ENCODE assay signal across 16 cellular contexts in genomic region chr13:86282450-86282849, GRCh38.
DNase-seq lines count a peak whose midpoint lies in the region; ATAC-seq and TF ChIP-seq lines count a peak whose summit lies in the region.
"Had no signal": no experiment of that assay in that cellular context is flagged by ENCODE, and none has a peak within 500 bp of the region (broad histone marks: within the 10 kb centered on the region; RNA-seq: fewer than 3 reads in every experiment).

No MANE protein-coding gene starts in this region.

- H3K23ac ChIP-seq in neuronal stem cell (ENCODE audit: low read depth, low read length, poor library complexity), result no peak overlapping the region

- no peak overlapping the region for H2BK15ac ChIP-seq in neuronal stem cell (ENCODE audit: low read length)

- H3K4me3 ChIP-seq in GM12865 (ENCODE audit: low read depth, low read length) (no peak overlapping the region), neuronal stem cell (ENCODE audit: low read length in 2 of 2) (no peak overlapping the region)
- H3K4me3 ChIP-seq: psoas muscle, SJCRH30 had no signal

- H3K4me2 ChIP-seq in neuronal stem cell (ENCODE audit: insufficient read depth, low read length, poor library complexity, severe bottlenecking), result no peak overlapping the region

- no peaks in the 10 kb centered on the region for H3K36me3 Mint-ChIP-seq in activated CD8-positive, alpha-beta T cell treated with anti-CD3 and anti-CD28 coated beads for 36 hours (ENCODE audit: low read depth)
- H3K36me3 Mint-ChIP-seq: naive thymus-derived CD8-positive, alpha-beta T cell had no signal

- no peak overlapping the region for H2BK12ac ChIP-seq in neuronal stem cell (ENCODE audit: low read length)

- H4K8ac ChIP-seq in neuronal stem cell (ENCODE audit: low read depth, low read length), result no peak overlapping the region

- CTCF ChIA-PET in activated CD8-positive, alpha-beta T cell treated with anti-CD3 and anti-CD28 coated beads for 36 hours (lab: Charles Lee), result no interaction called here

- peaks cover 0 to 5% of the 10 kb centered on the region in 2 donors for H3K4me1 ChIP-seq in neuronal stem cell (ENCODE audit: control insufficient read depth in 2 of 2, insufficient read depth in 1 of 2, low read depth in 1 of 2, low read length in 2 of 2)
- H3K4me1 ChIP-seq: psoas muscle, SJCRH30 had no signal

- intact Hi-C loops in activated CD8-positive, alpha-beta T cell treated with anti-CD3 and anti-CD28 coated beads for 36 hours (cut with micrococcal nuclease), result no loop called here

- no peak overlapping the region for H4K91ac ChIP-seq in neuronal stem cell (ENCODE audit: low read depth, low read length, poor library complexity)

- H3K4ac ChIP-seq in neuronal stem cell (ENCODE audit: low read length), result no peak overlapping the region

- peak; percentile 10 for DNase-seq in GM12865 (ENCODE audit: low read depth)
- DNase-seq in SW480 (ENCODE audit: low spot score), result peak; percentile 88
- DNase-seq in neuronal stem cell (ENCODE audit: low spot score), result peak; percentile 3
- no peak for DNase-seq in germinal center (ENCODE audit: low spot score)
- no peak for DNase-seq in SKM-1 (lab: John Stamatoyannopoulos, UW; ENCODE audit: unreplicated experiment)
- DNase-seq in activated CD8-positive, alpha-beta T cell treated with anti-CD3 and anti-CD28 coated beads for 36 hours, result no peak
- DNase-seq: activated naive CD8-positive, alpha-beta T cell treated with anti-CD3 and anti-CD28 coated beads, Interleukin-2, amount 50 U/mL, for 24 hours; activated T-cell treated with anti-CD3 and anti-CD28 coated beads, Interleukin-2, amount 50 U/mL, for 1 hour; naive thymus-derived CD8-positive, alpha-beta T cell; NCI-H1092; NCI-H2171; psoas muscle; T-helper 9 cell had no signal

- no peak overlapping the region for H3K9ac ChIP-seq in neuronal stem cell (ENCODE audit: low read depth, low read length, poor library complexity)

- H3K9me3 ChIP-seq in neuronal stem cell (replicated peaks in 1 of 2; ENCODE audit: control insufficient read depth in 2 of 2, insufficient read depth in 1 of 2, low read depth in 1 of 2, low read length in 2 of 2), result no peaks in the 10 kb centered on the region
- H3K9me3 ChIP-seq: psoas muscle, SJCRH30 had no signal

- no peaks in the 10 kb centered on the region for H3K27me3 Mint-ChIP-seq in activated CD8-positive, alpha-beta T cell treated with anti-CD3 and anti-CD28 coated beads for 36 hours
- H3K27me3 Mint-ChIP-seq: activated naive CD8-positive, alpha-beta T cell treated with anti-CD3 and anti-CD28 coated beads, Interleukin-2, amount 50 U/mL, for 24 hours; naive thymus-derived CD8-positive, alpha-beta T cell had no signal

- no peak overlapping the region for H3K4me3 Mint-ChIP-seq in activated CD8-positive, alpha-beta T cell treated with anti-CD3 and anti-CD28 coated beads for 36 hours
- H3K4me3 Mint-ChIP-seq: activated naive CD8-positive, alpha-beta T cell treated with anti-CD3 and anti-CD28 coated beads, Interleukin-2, amount 50 U/mL, for 24 hours; naive thymus-derived CD8-positive, alpha-beta T cell had no signal

- no peak for TF ChIP-seq CTCF in GM12865 (IDR thresholded peaks at IDR 0.05; ENCODE audit: insufficient read depth, low read depth, low read length, missing control alignments)
- TF ChIP-seq CTCF in activated CD8-positive, alpha-beta T cell treated with anti-CD3 and anti-CD28 coated beads for 36 hours (IDR thresholded peaks at IDR 0.05), result no peak

- H3K79me1 ChIP-seq in neuronal stem cell (ENCODE audit: low read depth, low read length), result no peaks in the 10 kb centered on the region

- no peak overlapping the region for H3K27ac ChIP-seq in neuronal stem cell (replicated peaks; ENCODE audit: low read length)
- H3K27ac ChIP-seq: psoas muscle, SJCRH30 had no signal

- no peaks in the 10 kb centered on the region for H3K27me3 ChIP-seq in neuronal stem cell (ENCODE audit: control insufficient read depth in 3 of 3, insufficient read depth in 3 of 3, low read depth in 1 of 3, low read length in 3 of 3)
- H3K27me3 ChIP-seq: SJCRH30 had no signal

- ATAC-seq in HG03378 (IDR thresholded peaks at IDR 0.05; ENCODE audit: unreplicated experiment), result peak; percentile 59
- ATAC-seq in GM19351 (IDR thresholded peaks at IDR 0.05; ENCODE audit: unreplicated experiment), result no peak
- no peak for ATAC-seq in activated CD8-positive, alpha-beta T cell treated with anti-CD3 and anti-CD28 coated beads for 36 hours
- ATAC-seq: activated naive CD8-positive, alpha-beta T cell treated with anti-CD3 and anti-CD28 coated beads, Interleukin-2, amount 50 U/mL, for 24 hours; naive thymus-derived CD8-positive, alpha-beta T cell; psoas muscle had no signal

- no peak overlapping the region for H3K18ac ChIP-seq in neuronal stem cell (ENCODE audit: low read length)

- peaks cover 2% of the 10 kb centered on the region for H3K9me3 Mint-ChIP-seq in activated CD8-positive, alpha-beta T cell treated with anti-CD3 and anti-CD28 coated beads for 36 hours

- no peaks in the 10 kb centered on the region for H3K4me1 Mint-ChIP-seq in activated CD8-positive, alpha-beta T cell treated with anti-CD3 and anti-CD28 coated beads for 36 hours (ENCODE audit: low read depth)
- H3K4me1 Mint-ChIP-seq: activated naive CD8-positive, alpha-beta T cell treated with anti-CD3 and anti-CD28 coated beads, Interleukin-2, amount 50 U/mL, for 24 hours; naive thymus-derived CD8-positive, alpha-beta T cell had no signal

- no peak overlapping the region for H3K27ac Mint-ChIP-seq in activated CD8-positive, alpha-beta T cell treated with anti-CD3 and anti-CD28 coated beads for 36 hours
- H3K27ac Mint-ChIP-seq: activated naive CD8-positive, alpha-beta T cell treated with anti-CD3 and anti-CD28 coated beads, Interleukin-2, amount 50 U/mL, for 24 hours; naive thymus-derived CD8-positive, alpha-beta T cell had no signal

- H3K14ac ChIP-seq in neuronal stem cell (ENCODE audit: low read length), result no peak overlapping the region

- no peak overlapping the region for H2AK5ac ChIP-seq in neuronal stem cell (ENCODE audit: low read depth, low read length)

- no peak overlapping the region for H2BK5ac ChIP-seq in neuronal stem cell (ENCODE audit: low read length)

- H2BK120ac ChIP-seq in neuronal stem cell (ENCODE audit: low read depth, low read length), result no peak overlapping the region

- no CpG with 5 or more reads among the region's 2 CpGs for WGBS in neuronal stem cell (ENCODE audit: extremely low coverage in 2 of 2, insufficient read length in 2 of 2, insufficient replicate concordance in 1 of 2), 2 donors

- peak overlapping the region; percentile 51 for H2AFZ ChIP-seq in neuronal stem cell (ENCODE audit: low read length)

- POLR2A ChIA-PET in activated CD8-positive, alpha-beta T cell treated with anti-CD3 and anti-CD28 coated beads for 36 hours (lab: Charles Lee), result no interaction called here

- no peaks in the 10 kb centered on the region for H3K36me3 ChIP-seq in neuronal stem cell (replicated peaks in 1 of 2; ENCODE audit: control insufficient read depth in 2 of 2, insufficient read depth in 2 of 2, low read length in 2 of 2)
- H3K36me3 ChIP-seq: SJCRH30 had no signal

Comparison
In these comparisons a context has a peak if more than half of its experiments do, and no peak if none do; other contexts are left out.
1. DNase-seq: peak in GM12865 (single experiment), SW480 (single experiment) and neuronal stem cell (single experiment); none in germinal center (single experiment), SKM-1 (single experiment) and activated CD8-positive, alpha-beta T cell treated with anti-CD3 and anti-CD28 coated beads for 36 hours (single experiment).